7 cellular contexts compared by ENCODE assay signal in genomic region chr19:57002765-57003164, GRCh38.
"Had no signal": no experiment of that assay in that cellular context is flagged by ENCODE, and none has a peak within 500 bp of the region (broad histone marks: within the 10 kb centered on the region; RNA-seq: fewer than 3 reads in every experiment).

No MANE protein-coding gene starts in this region.

- H3K4me1 ChIP-seq: HAP-1 had no signal

- H3K9ac ChIP-seq: GM23248 had no signal

- H3K27ac ChIP-seq: GM23248, HL-60 had no signal

- H3K36me3 ChIP-seq: HAP-1 had no signal

- DNase-seq: GM23248, GOT3, H7, HFFc6 had no signal

- H3K4me3 ChIP-seq: GM23248, HAP-1 had no signal

- ATAC-seq: HCT116 had no signal

- H3K9me3 ChIP-seq: HAP-1 had no signal

- H2AFZ ChIP-seq: GM23248 had no signal
